Comparison of ENCODE assay signal across 29 cellular contexts in the genomic region with DNA sequence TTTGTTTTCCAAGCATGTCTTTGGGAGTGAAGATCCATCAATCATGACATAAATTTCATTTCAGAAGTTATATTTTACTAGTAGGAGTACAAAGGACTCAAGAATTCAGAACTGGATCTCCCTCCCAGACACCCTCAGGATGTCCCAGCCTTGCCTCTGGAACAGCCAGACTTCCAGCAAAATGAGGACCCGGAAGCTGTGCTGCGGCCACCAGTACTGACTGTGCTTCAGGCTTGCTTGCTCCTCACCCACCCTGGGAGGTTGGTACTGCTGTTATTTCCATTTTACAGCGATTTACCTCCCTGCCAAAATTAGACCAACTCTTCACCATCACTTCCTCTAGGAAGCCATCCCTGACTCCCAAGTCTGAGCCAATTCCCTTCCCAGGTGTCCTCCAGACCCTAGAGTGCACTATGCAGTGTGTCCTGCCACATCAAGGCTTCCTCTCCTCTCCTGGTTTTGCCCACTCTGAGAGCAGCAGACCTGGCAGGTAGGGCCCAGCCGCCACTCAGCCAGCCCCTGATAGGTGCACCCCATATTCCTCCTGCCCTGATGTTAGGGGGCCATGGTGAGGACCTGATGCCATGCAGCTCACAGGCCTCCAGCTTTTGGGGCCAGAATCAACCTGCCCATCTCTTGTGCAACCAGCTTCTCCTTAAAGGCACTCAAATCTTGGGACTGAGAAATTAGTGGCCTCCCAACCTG. TPM values are rescaled to one million over a fixed set of nuclear protein-coding genes. Genes with fewer than 3 reads are reported as not detected.
DNase-seq lines count a peak whose midpoint lies in the region; ATAC-seq, FAIRE-seq and TF ChIP-seq lines count a peak whose summit lies in the region.
"Had no signal": no experiment of that assay in that cellular context is flagged by ENCODE, and none has a peak within 500 bp of the region (broad histone marks: within the 10 kb centered on the region; RNA-seq: fewer than 3 reads in every experiment).

No MANE protein-coding gene starts in this region.

- H3K27ac ChIP-seq in right lobe of liver (no peak overlapping the region), HepG2 (ENCODE audit: extremely low read length, insufficient read depth, low read length) (no peak overlapping the region), uterus (peak overlapping the region; percentile 83 to 85)
- H3K27ac ChIP-seq: BLaER1, KMS-11, SK-N-MC, upper lobe of left lung had no signal

- BruUV-seq in HepG2 (replicated peaks; lab: Mats Ljungman, UMichigan) = no TSS peak

- no peak overlapping the region for H3K9ac ChIP-seq in HepG2 (ENCODE audit: insufficient read depth, low read depth, low read length)
- H3K9ac ChIP-seq: BLaER1, KMS-11 had no signal

- H3K36me3 ChIP-seq in right lobe of liver (no peaks in the 10 kb centered on the region), HepG2 (replicated peaks in 1 of 2; ENCODE audit: control insufficient read depth in 1 of 2, insufficient read depth in 2 of 2, low read length in 2 of 2) (no peaks in the 10 kb centered on the region), uterus (no peaks in the 10 kb centered on the region)
- H3K36me3 ChIP-seq: BLaER1, breast epithelium, upper lobe of left lung had no signal

- H3K4me3 Mint-ChIP-seq in chondrocyte (ENCODE audit: unreplicated experiment) = no peak overlapping the region
- H3K4me3 Mint-ChIP-seq: effector memory CD8-positive, alpha-beta T cell; H9 had no signal

- no peaks in the 10 kb centered on the region for H4K20me1 ChIP-seq in HepG2 (ENCODE audit: insufficient read depth, low read length)
- H4K20me1 ChIP-seq: BLaER1 had no signal

- no peak for TF ChIP-seq RAD21 in HepG2 (CRISPR knock-in tag; IDR thresholded peaks at IDR 0.05)

- H3K27me3 Mint-ChIP-seq in chondrocyte (ENCODE audit: low read depth) = no peaks in the 10 kb centered on the region

- intact Hi-C loops in right lobe of liver (cut with DNase I) (loop anchor here in 1 of 2 donors (10.0 kb wide), 1 partner anchor 71 kb away; no protein-coding TSS in a partner anchor), HepG2 (cut with micrococcal nuclease; ENCODE audit: unreplicated experiment) (no loop called here), uterus (cut with DNase I; ENCODE audit: low total_unique reads) (no loop called here)

- H3K4me3 ChIP-seq in right lobe of liver (no peak overlapping the region), HepG2 (replicated peaks in 1 of 3; ENCODE audit: insufficient read depth in 1 of 3, low read depth in 2 of 3, low read length in 3 of 3) (no peak overlapping the region), uterus (no peak overlapping the region)
- H3K4me3 ChIP-seq: BLaER1, breast epithelium, SK-N-MC, upper lobe of left lung had no signal

- ATAC-seq in right lobe of liver = no peak
- no peak for ATAC-seq in HepG2
- no peak for ATAC-seq in HG03108 (IDR thresholded peaks at IDR 0.05; ENCODE audit: unreplicated experiment)
- ATAC-seq in HG03457 (IDR thresholded peaks at IDR 0.05; ENCODE audit: unreplicated experiment) = no peak
- ATAC-seq: effector memory CD8-positive, alpha-beta T cell; left colon had no signal

- H3K4me1 ChIP-seq in right lobe of liver = peaks cover 0 to 13% (median 0%) of the 10 kb centered on the region in 4 donors
- H3K4me1 ChIP-seq in HepG2 (ENCODE audit: insufficient read depth, low read length) = peaks cover 27% of the 10 kb centered on the region; the same call in 1 of the 2 replicates
- no peaks in the 10 kb centered on the region for H3K4me1 ChIP-seq in uterus

- peaks cover 47% of the 10 kb centered on the region for H3K4me1 Mint-ChIP-seq in chondrocyte (ENCODE audit: low read depth)

- POLR2A ChIA-PET in HepG2 (lab: Yijun Ruan, JAX) = no interaction called here

- H2AFZ ChIP-seq in HepG2 (ENCODE audit: low read length) = no peak overlapping the region

- CTCF ChIA-PET in HepG2 (lab: Yijun Ruan, JAX; ENCODE audit: low intra/inter-chr PET ratio, low total read pairs) = no interaction called here

- no peaks in the 10 kb centered on the region for H3K9me3 Mint-ChIP-seq in chondrocyte (ENCODE audit: low read depth)
- H3K9me3 Mint-ChIP-seq: effector memory CD8-positive, alpha-beta T cell; naive B cell had no signal

- H3K4me2 ChIP-seq in HepG2 (ENCODE audit: low read depth, low read length) = no peak overlapping the region
- H3K4me2 ChIP-seq: BLaER1, KMS-11 had no signal

- H3K79me2 ChIP-seq in HepG2 (ENCODE audit: insufficient read depth, low read length) = no peaks in the 10 kb centered on the region

- no peak for FAIRE-seq in HepG2 (lab: Jason Lieb, UNC)
- FAIRE-seq: colon had no signal

- DNase-seq in right lobe of liver = peak; percentile 4 to 39 (median 29)
- DNase-seq in HepG2 (ENCODE audit: low spot score) = no peak
- peak; percentile 54 for DNase-seq in chondrocyte (ENCODE audit: low spot score)
- peak; percentile 86 for DNase-seq in mesenteric fat pad (ENCODE audit: low spot score)
- DNase-seq in uterus = peak; percentile 20 to 28
- no peak for DNase-seq in HuH-7.5 (ENCODE audit: low spot score)
- DNase-seq: activated CD4-positive, alpha-beta T cell treated with anti-CD3 and anti-CD28 coated beads for 4 hours; effector memory CD8-positive, alpha-beta T cell; erythroblast; foreskin melanocyte; H9; MM.1S; naive B cell; NCI-H2081; NCI-H2227 treated with DMSO at 0.1 percent for 48 hours; NCI-H69; stimulated activated CD4-positive, alpha-beta T cell treated with anti-CD3 and anti-CD28 coated beads, Interleukin-2, amount 100 ng/mL, for 48 hours; T-helper 2 cell had no signal

- no peak for TF ChIP-seq EP300 in HepG2 (IDR thresholded peaks at IDR 0.05; ENCODE audit: low read depth in 2 of 2, low read length in 2 of 2)
- TF ChIP-seq EP300 in HepG2 (CRISPR knock-in tag; IDR thresholded peaks at IDR 0.05; ENCODE audit: borderline replicate concordance) = no peak

- no peaks in the 10 kb centered on the region for H3K36me3 Mint-ChIP-seq in chondrocyte (ENCODE audit: low read depth)

- in situ Hi-C loops in HepG2 (cut with HindIII; ENCODE audit: extremely low pct_ligation_motif_present, low pct_unique_long_range_greater_than_20kb) = no loop called here

- WGBS in right lobe of liver (ENCODE audit: insufficient coverage, low coverage, low lambda C conversion rate, missing lambda C conversion rate) = 69% methylated on average over 3 of the region's 4 CpGs
- WGBS in HepG2 (ENCODE audit: low lambda C conversion rate) = 42% methylated on average over 4 of the region's 4 CpGs

- TF ChIP-seq POLR2A in right lobe of liver (IDR thresholded peaks at IDR 0.05) = no peak
- no peak for TF ChIP-seq POLR2A in HepG2 (IDR thresholded peaks at IDR 0.05; ENCODE audit: insufficient read depth in 1 of 2, low read depth in 2 of 2, low read length in 2 of 2)
- TF ChIP-seq POLR2A in uterus (IDR thresholded peaks at IDR 0.05) = no peak

- no peaks in the 10 kb centered on the region for H3K9me3 ChIP-seq in right lobe of liver
- no peaks in the 10 kb centered on the region for H3K9me3 ChIP-seq in HepG2 (ENCODE audit: low read length)
- no peaks in the 10 kb centered on the region for H3K9me3 ChIP-seq in uterus
- H3K9me3 ChIP-seq: BLaER1, breast epithelium, upper lobe of left lung had no signal

- H3K27ac Mint-ChIP-seq in chondrocyte (ENCODE audit: unreplicated experiment) = peak overlapping the region; percentile 57
- H3K27ac Mint-ChIP-seq: effector memory CD8-positive, alpha-beta T cell; H9; naive B cell had no signal

- TF ChIP-seq CTCF in right lobe of liver (IDR thresholded peaks at IDR 0.05) = no peak
- no peak for TF ChIP-seq CTCF in HepG2 (CRISPR knock-in tag; IDR thresholded peaks at IDR 0.05)
- TF ChIP-seq CTCF in chondrocyte (IDR thresholded peaks at IDR 0.05) = no peak
- TF ChIP-seq CTCF in uterus (IDR thresholded peaks at IDR 0.05) = no peak

- H3K27me3 ChIP-seq in right lobe of liver (no peaks in the 10 kb centered on the region), HepG2 (ENCODE audit: control insufficient read depth in 1 of 2, insufficient read depth in 2 of 2, low read length in 2 of 2) (peaks cover 7 to 61% of the 10 kb centered on the region in 2 experiments), uterus (no peaks in the 10 kb centered on the region)
- H3K27me3 ChIP-seq: breast epithelium, upper lobe of left lung had no signal

TF ChIP-seq in HepG2, 621 proteins besides CTCF, POLR2A, EP300 and RAD21 (continues in another document):
- TF ChIP-seq ETV6 (CRISPR knock-in tag; conservative IDR thresholded peaks at IDR 0.05) (no peak), SMARCC2 (IDR thresholded peaks at IDR 0.05) (no peak), KMT2B (CRISPR knock-in tag; IDR thresholded peaks at IDR 0.05) (no peak)

RNA-seq across cellular contexts. Expression of a gene that starts 47.3 kb away (rescaled TPM):
- total RNA-seq in right lobe of liver = under 1 TPM in 2 of 6 experiments, not detected in 4; 0.10 to 0.12 TPM
- total RNA-seq in HepG2 (2016; rRNA removed; fragmentation: Illumina TruSeq; extraction: Trizol) = 0.09 and 0.24 TPM in 2 replicates
- total RNA-seq in HepG2 (2016; cell fraction: cytosol; rRNA removed; fragmentation: Illumina TruSeq; extraction: Trizol; ENCODE audit: low read depth) = 0.09 TPM in 1 of 2 replicates, not detected in the other
- total RNA-seq in HepG2 (2016; cell fraction: insoluble cytoplasmic fraction; rRNA removed; fragmentation: Illumina TruSeq; extraction: Trizol) = 0.06 and 0.33 TPM in 2 replicates
- total RNA-seq in HepG2 (2016; cell fraction: membrane; rRNA removed; fragmentation: Illumina TruSeq; extraction: Trizol) = 0.10 and 0.12 TPM in 2 replicates
- total RNA-seq in HepG2 (2016; cell fraction: nucleus; rRNA removed; fragmentation: Illumina TruSeq; extraction: Trizol) = not detected in 2 replicates
- 0.04 TPM in 1 of 2 replicates, not detected in the other for polyA plus RNA-seq in HepG2 (2011; rRNA removed)
- 0.08 and 0.17 TPM in 2 replicates for polyA plus RNA-seq in HepG2 (2011; cell fraction: cytosol; rRNA removed)
- polyA plus RNA-seq in HepG2 (2011; cell fraction: nucleus; rRNA removed) = 0.05 and 0.08 TPM in 2 replicates
- 0.08 TPM in 1 of 2 replicates, not detected in the other for polyA plus RNA-seq in HepG2 (2012)
- polyA plus RNA-seq in HepG2 (2016; cell fraction: cytosol; fragmentation: Illumina TruSeq; extraction: Trizol; ENCODE audit: low read depth) = 0.07 and 0.10 TPM in 2 replicates
- polyA plus RNA-seq in HepG2 (2016; cell fraction: insoluble cytoplasmic fraction; fragmentation: Illumina TruSeq; extraction: Trizol; ENCODE audit: low read depth) = 0.27 and 0.40 TPM in 2 replicates
- 0.12 and 0.22 TPM in 2 replicates for polyA plus RNA-seq in HepG2 (2016; cell fraction: membrane; fragmentation: Illumina TruSeq; extraction: Trizol; ENCODE audit: low read depth)
- 0.25 and 0.30 TPM in 2 replicates for polyA plus RNA-seq in HepG2 (2016; cell fraction: nucleus; fragmentation: Illumina TruSeq; extraction: Trizol; ENCODE audit: insufficient read depth, low read depth)
- polyA minus RNA-seq in HepG2 (2011; rRNA and poly(A)+ RNA removed; ENCODE audit: low replicate concordance) = 0.30 and 2.8 TPM in 2 replicates
- 0.20 TPM in 1 of 2 replicates, not detected in the other for polyA minus RNA-seq in HepG2 (2011; cell fraction: cytosol; rRNA and poly(A)+ RNA removed)
- not detected in 2 replicates for polyA minus RNA-seq in HepG2 (2011; cell fraction: nucleus; rRNA and poly(A)+ RNA removed)
- total RNA-seq in chondrocyte = 0.15 to 1.1 TPM (median 0.18 TPM) in 3 replicates
- total RNA-seq in mesenteric fat pad = not detected
- total RNA-seq in uterus = under 1 TPM in 1 of 4 donors, not detected in 3; 0.41 TPM
- total RNA-seq: activated CD8-positive, alpha-beta memory T cell treated with anti-CD3 and anti-CD28 coated beads for 36 hours; left colon; subcutaneous adipose tissue had no signal

Comparison
In these comparisons a context has a peak if more than half of its experiments do, and no peak if none do; other contexts are left out.
1. DNase-seq: peak in right lobe of liver (3 of 3), chondrocyte (single experiment), mesenteric fat pad (single experiment) and uterus (2 of 2); none in HepG2 (single experiment) and HuH-7.5 (single experiment).
2. H3K27ac ChIP-seq: peak in uterus (2 of 2); none in right lobe of liver (0 of 3) and HepG2 (single experiment).